Comparison of ENCODE assay signal across 9 cellular contexts in the genomic region with DNA sequence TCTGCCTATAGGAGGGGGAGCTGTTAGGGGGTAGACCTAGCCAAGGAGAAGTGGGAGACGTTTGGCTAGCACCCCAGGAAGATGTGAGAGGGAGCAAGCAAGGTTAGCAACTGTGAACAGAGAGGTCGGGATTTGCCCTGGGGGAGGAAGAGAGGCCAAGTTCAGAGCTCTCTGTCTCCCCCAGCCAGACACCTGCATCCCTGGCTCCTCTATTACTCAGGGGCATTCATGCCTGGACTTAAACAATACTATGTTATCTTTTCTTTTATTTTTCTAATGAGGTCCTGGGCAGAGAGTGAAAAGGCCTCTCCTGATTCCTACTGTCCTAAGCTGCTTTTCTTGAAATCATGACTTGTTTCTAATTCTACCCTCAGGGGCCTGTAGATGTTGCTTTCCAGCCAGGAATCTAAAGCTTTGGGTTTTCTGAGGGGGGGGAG. TPM values are rescaled to one million over a fixed set of nuclear protein-coding genes. Genes with fewer than 3 reads are reported as not detected.
DNase-seq lines count a peak whose midpoint lies in the region; ATAC-seq and TF ChIP-seq lines count a peak whose summit lies in the region.
"Had no signal": no experiment of that assay in that cellular context is flagged by ENCODE, and none has a peak within 500 bp of the region (broad histone marks: within the 10 kb centered on the region; RNA-seq: fewer than 3 reads in every experiment).

No MANE protein-coding gene starts in this region.

- H3K9me3 Mint-ChIP-seq in HFFc6 = no peaks in the 10 kb centered on the region
- no peaks in the 10 kb centered on the region for H3K9me3 Mint-ChIP-seq in activated naive CD4-positive, alpha-beta T cell treated with anti-CD3 and anti-CD28 coated beads, Interleukin-2, amount 50 U/mL, for 72 hours
- no peaks in the 10 kb centered on the region for H3K9me3 Mint-ChIP-seq in immature natural killer cell
- H3K9me3 Mint-ChIP-seq in stimulated activated memory B cell treated with anti-CD40 and anti-IgM and Interleukin-4, amounts not matched to agents 10 μg/mL and 1 μg/mL and 100 μg/mL, for 72 hours = no peaks in the 10 kb centered on the region

- no peak for ATAC-seq in activated naive CD4-positive, alpha-beta T cell treated with anti-CD3 and anti-CD28 coated beads, Interleukin-2, amount 50 U/mL, for 72 hours
- no peak for ATAC-seq in stimulated activated memory B cell treated with anti-CD40 and anti-IgM and Interleukin-4, amounts not matched to agents 10 μg/mL and 1 μg/mL and 100 μg/mL, for 72 hours
- no peak for ATAC-seq in HG03342 (IDR thresholded peaks at IDR 0.05; ENCODE audit: unreplicated experiment)
- no peak for ATAC-seq in HG03442 (IDR thresholded peaks at IDR 0.05; ENCODE audit: unreplicated experiment)
- ATAC-seq in HG03196 (IDR thresholded peaks at IDR 0.05; ENCODE audit: unreplicated experiment) = no peak

- H3K27ac Mint-ChIP-seq in HFFc6 = no peak overlapping the region
- peak overlapping the region; percentile 98 for H3K27ac Mint-ChIP-seq in activated naive CD4-positive, alpha-beta T cell treated with anti-CD3 and anti-CD28 coated beads, Interleukin-2, amount 50 U/mL, for 72 hours
- peak overlapping the region; percentile 95 to 100 (median 99) for H3K27ac Mint-ChIP-seq in immature natural killer cell
- peak overlapping the region; percentile 80 for H3K27ac Mint-ChIP-seq in stimulated activated memory B cell treated with anti-CD40 and anti-IgM and Interleukin-4, amounts not matched to agents 10 μg/mL and 1 μg/mL and 100 μg/mL, for 72 hours

- TF ChIP-seq CTCF in HFFc6 (IDR thresholded peaks at IDR 0.05) = no peak
- TF ChIP-seq CTCF in GM20000 (IDR thresholded peaks at IDR 0.05; ENCODE audit: extremely low read depth, missing control alignments) = no peak

- peaks cover 54% of the 10 kb centered on the region for H3K4me1 Mint-ChIP-seq in HFFc6 (ENCODE audit: low read depth)
- H3K4me1 Mint-ChIP-seq in immature natural killer cell = peaks cover 76 to 79% of the 10 kb centered on the region in 2 donors
- peaks cover 71% of the 10 kb centered on the region for H3K4me1 Mint-ChIP-seq in stimulated activated memory B cell treated with anti-CD40 and anti-IgM and Interleukin-4, amounts not matched to agents 10 μg/mL and 1 μg/mL and 100 μg/mL, for 72 hours

- peaks cover 9% of the 10 kb centered on the region for H3K27me3 Mint-ChIP-seq in HFFc6 (ENCODE audit: insufficient read depth)
- H3K27me3 Mint-ChIP-seq in immature natural killer cell (ENCODE audit: low read depth in 3 of 3) = peaks cover 40 to 71% (median 53%) of the 10 kb centered on the region in 3 donors
- no peaks in the 10 kb centered on the region for H3K27me3 Mint-ChIP-seq in stimulated activated memory B cell treated with anti-CD40 and anti-IgM and Interleukin-4, amounts not matched to agents 10 μg/mL and 1 μg/mL and 100 μg/mL, for 72 hours

- peaks cover 17% of the 10 kb centered on the region for H3K36me3 Mint-ChIP-seq in HFFc6 (ENCODE audit: low read depth)
- H3K36me3 Mint-ChIP-seq in activated naive CD4-positive, alpha-beta T cell treated with anti-CD3 and anti-CD28 coated beads, Interleukin-2, amount 50 U/mL, for 72 hours = peaks cover 47 to 61% of the 10 kb centered on the region in 2 donors
- peaks cover 30 to 40% (median 39%) of the 10 kb centered on the region in 3 donors for H3K36me3 Mint-ChIP-seq in immature natural killer cell
- peaks cover 57% of the 10 kb centered on the region for H3K36me3 Mint-ChIP-seq in stimulated activated memory B cell treated with anti-CD40 and anti-IgM and Interleukin-4, amounts not matched to agents 10 μg/mL and 1 μg/mL and 100 μg/mL, for 72 hours

- DNase-seq in HFFc6 (no peak), immature natural killer cell (peak in 1 of 3 donors; percentile 15), GM20000 (ENCODE audit: low spot score) (no peak)
- no peak for DNase-seq in activated naive CD4-positive, alpha-beta T cell treated with anti-CD3 and anti-CD28 coated beads, Interleukin-2, amount 50 U/mL, for 72 hours (ENCODE audit: low spot score in 2 of 2)
- DNase-seq: NCI-H526 treated with DMSO at 0.1 percent for 48 hours had no signal

- H3K4me3 Mint-ChIP-seq in HFFc6 (peak overlapping the region; percentile 95), immature natural killer cell (peak overlapping the region; percentile 95 to 99 (median 99))
- peak overlapping the region; percentile 97 for H3K4me3 Mint-ChIP-seq in stimulated activated memory B cell treated with anti-CD40 and anti-IgM and Interleukin-4, amounts not matched to agents 10 μg/mL and 1 μg/mL and 100 μg/mL, for 72 hours

RNA-seq across cellular contexts. Expression of a gene that starts 2.4 kb away (rescaled TPM):
- total RNA-seq in HFFc6 (2021; fragmentation: NEBNext Ultra II Directional; extraction: Animal tissue kit (Norgen Biotek cat#: 25700)) = 10 to 100 TPM; 12.7 to 18.5 (median 13.7) TPM
- total RNA-seq in activated naive CD4-positive, alpha-beta T cell treated with anti-CD3 and anti-CD28 coated beads, Interleukin-2, amount 50 U/mL, for 72 hours = 100 to 1,000 TPM in 1 of 2 donors, 10 to 100 TPM in 1; 87.2 to 185 TPM
- polyA plus RNA-seq in immature natural killer cell = 100 to 1,000 TPM; 112 to 147 (median 127) TPM

RNA-seq across cellular contexts. Expression of a gene that starts 43.2 kb away (rescaled TPM):
- under 1 TPM; 0.19 to 0.66 (median 0.34) TPM for total RNA-seq in HFFc6 (2021; fragmentation: NEBNext Ultra II Directional; extraction: Animal tissue kit (Norgen Biotek cat#: 25700))
- total RNA-seq in activated naive CD4-positive, alpha-beta T cell treated with anti-CD3 and anti-CD28 coated beads, Interleukin-2, amount 50 U/mL, for 72 hours = 1 to 10 TPM in 1 of 2 donors, under 1 TPM in 1; 0.68 to 1.4 TPM
- not detected for polyA plus RNA-seq in immature natural killer cell

Comparison
In these comparisons a context has a peak if more than half of its experiments do, and no peak if none do; other contexts are left out.
1. RNA of a gene that starts 2.4 kb away (total RNA-seq): 87.2 to 185 TPM in activated naive CD4-positive, alpha-beta T cell treated with anti-CD3 and anti-CD28 coated beads, Interleukin-2, amount 50 U/mL, for 72 hours; 12.7 to 18.5 TPM in HFFc6; every median in the first group is over 4 times any median in the second.
2. Peak in every context shown above with its lines, with median percentiles within 50 percentile points of each other: H3K4me3 Mint-ChIP-seq.